In the genomic region with DNA sequence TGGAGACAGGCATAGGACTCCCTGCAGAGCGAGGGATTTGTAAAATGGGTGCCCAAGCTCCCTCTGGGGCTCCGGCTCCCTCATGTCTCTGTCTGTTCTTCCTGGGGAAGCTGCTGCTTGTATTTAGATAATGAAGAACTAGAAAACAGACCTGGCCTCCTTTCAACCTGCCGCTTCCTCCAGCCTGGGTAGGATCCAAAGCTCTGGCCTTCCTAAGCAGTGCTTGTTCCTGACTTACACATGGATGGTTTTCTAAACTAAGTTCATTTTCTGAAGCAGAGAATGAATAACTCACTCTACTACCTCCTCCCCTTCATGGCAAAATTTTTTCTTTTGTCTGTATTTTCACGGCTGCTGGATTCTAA, we compare ENCODE assay signal across 15 cellular contexts. TPM values are rescaled to one million over a fixed set of nuclear protein-coding genes. Genes with fewer than 3 reads are reported as not detected.
DNase-seq lines count a peak whose midpoint lies in the region; ATAC-seq and TF ChIP-seq lines count a peak whose summit lies in the region.
"Had no signal": no experiment of that assay in that cellular context is flagged by ENCODE, and none has a peak within 500 bp of the region (broad histone marks: within the 10 kb centered on the region; RNA-seq: fewer than 3 reads in every experiment).

No MANE protein-coding gene starts in this region.

- no peaks in the 10 kb centered on the region for H3K27me3 ChIP-seq in GM23338 (ENCODE audit: insufficient read depth)
- H3K27me3 ChIP-seq in WERI-Rb-1 (ENCODE audit: insufficient read depth, low read depth, severe bottlenecking): no peaks in the 10 kb centered on the region
- H3K27me3 ChIP-seq in right cardiac atrium (ENCODE audit: control insufficient read depth, insufficient read depth): no peaks in the 10 kb centered on the region
- no peaks in the 10 kb centered on the region for H3K27me3 ChIP-seq in prostate gland (replicated peaks; ENCODE audit: insufficient read depth)
- no peaks in the 10 kb centered on the region for H3K27me3 ChIP-seq in foreskin keratinocyte
- H3K27me3 ChIP-seq: BE2C had no signal

- H3K36me3 ChIP-seq in GM23338 (ENCODE audit: insufficient read depth) (no peaks in the 10 kb centered on the region), WERI-Rb-1 (0 out of 2 replicates have a peak, but pooled peaks cover 3% of the 10 kb centered on the region), prostate gland (no peaks in the 10 kb centered on the region)
- H3K36me3 ChIP-seq: BE2C had no signal

- peaks cover 8% of the 10 kb centered on the region for H3K27me3 Mint-ChIP-seq in GM23338 (ENCODE audit: insufficient read depth, low read depth, poor library complexity)

- H4K20me1 ChIP-seq in GM23338 (replicated peaks; ENCODE audit: insufficient read depth): no peaks in the 10 kb centered on the region

- WGBS in right cardiac atrium: 55% methylated on average over 4 of the region's 4 CpGs
- 41% methylated on average over 4 of the region's 4 CpGs for WGBS in prostate gland

- no peak overlapping the region for H3K4me2 ChIP-seq in GM23338

- H3K9me2 ChIP-seq in GM23338 (ENCODE audit: insufficient read depth): 0 out of 2 replicates have a peak, but pooled peaks cover 2% of the 10 kb centered on the region

- intact Hi-C loops in right cardiac atrium (cut with DNase I) (loop anchor here in 1 of 4 donors (10.0 kb wide), 1 partner anchor 150 kb away; a partner anchor contains a TSS), prostate gland (cut with DNase I) (loop anchor here (10.0 kb wide), 2 partner anchors 520 to 1060 kb away; no protein-coding TSS in a partner anchor)

- TF ChIP-seq CTCF in GM23338 (conservative IDR thresholded peaks at IDR 0.05; ENCODE audit: low read depth in 2 of 2) (no peak), WERI-Rb-1 (IDR thresholded peaks at IDR 0.05; ENCODE audit: low read depth, low read length) (no peak), prostate gland (IDR thresholded peaks at IDR 0.05) (no peak), foreskin keratinocyte (conservative IDR thresholded peaks at IDR 0.05) (no peak)

- peaks cover 4% of the 10 kb centered on the region; the same call in 1 of the 2 replicates for H3K4me1 ChIP-seq in GM23338 (ENCODE audit: insufficient read depth)
- peaks cover 29% of the 10 kb centered on the region for H3K4me1 ChIP-seq in right cardiac atrium (ENCODE audit: control insufficient read depth, insufficient read depth, low read length)
- no peaks in the 10 kb centered on the region for H3K4me1 ChIP-seq in prostate gland (replicated peaks)
- H3K4me1 ChIP-seq in foreskin keratinocyte: peaks cover 23% of the 10 kb centered on the region

- no peak overlapping the region for H3K27ac ChIP-seq in GM23338 (ENCODE audit: low read depth)
- H3K27ac ChIP-seq in WERI-Rb-1: peak overlapping the region; percentile 96
- H3K27ac ChIP-seq in right cardiac atrium (ENCODE audit: low read length): peak overlapping the region; percentile 71
- peak overlapping the region; percentile 5 to 24 for H3K27ac ChIP-seq in prostate gland
- H3K27ac ChIP-seq in foreskin keratinocyte: no peak overlapping the region

- H3K9me3 Mint-ChIP-seq in GM23338: no peaks in the 10 kb centered on the region; the same call in 2 of the 3 replicates
- H3K9me3 Mint-ChIP-seq: activated B cell treated with CpG ODN at 0.5 μM for 24 hours had no signal

- no peaks in the 10 kb centered on the region for H3K79me2 ChIP-seq in GM23338 (replicated peaks; ENCODE audit: insufficient read depth)

- H3K4me3 Mint-ChIP-seq in GM23338: no peak overlapping the region
- H3K4me3 Mint-ChIP-seq: activated B cell treated with CpG ODN at 0.5 μM for 24 hours, naive B cell had no signal

- no peaks in the 10 kb centered on the region for H3F3A ChIP-seq in GM23338 (replicated peaks; ENCODE audit: low read depth)

- H2AFZ ChIP-seq in GM23338: no peak overlapping the region

- ATAC-seq in GM23338 (no peak), right cardiac atrium (no peak), GM21786 (IDR thresholded peaks at IDR 0.05; ENCODE audit: unreplicated experiment) (no peak), HG03280 (IDR thresholded peaks at IDR 0.05; ENCODE audit: unreplicated experiment) (no peak), foreskin keratinocyte (no peak)

- no peak for TF ChIP-seq POLR2A in prostate gland (IDR thresholded peaks at IDR 0.05)

- DNase-seq in GM23338 (ENCODE audit: low spot score) (no peak), WERI-Rb-1 (no peak), right cardiac atrium (no peak), prostate gland (ENCODE audit: low spot score) (no peak), NCI-H446 treated with DMSO at 0.1 percent for 48 hours (lab: John Stamatoyannopoulos, UW) (no peak), foreskin keratinocyte (no peak)
- DNase-seq: activated B cell treated with CpG ODN at 0.5 μM for 24 hours; activated CD8-positive, alpha-beta memory T cell treated with anti-CD3 and anti-CD28 coated beads, Interleukin-2, amount 50 U/mL, for 4 hours; activated naive CD4-positive, alpha-beta T cell treated with anti-CD3 and anti-CD28 coated beads, Interleukin-2, amount 50 U/mL, for 16 hours; DMS153; naive B cell; stimulated activated naive CD4-positive, alpha-beta T cell treated with Interleukin-2 at 50 U/mL for 16 hours had no signal

- peaks cover 31% of the 10 kb centered on the region for H3K4me1 Mint-ChIP-seq in GM23338

- H3K4me3 ChIP-seq in GM23338: no peak overlapping the region
- H3K4me3 ChIP-seq in WERI-Rb-1 (ENCODE audit: low read depth, low read length): peak overlapping the region; percentile 1
- no peak overlapping the region for H3K4me3 ChIP-seq in right cardiac atrium (ENCODE audit: low read length)
- no peak overlapping the region for H3K4me3 ChIP-seq in prostate gland

- peaks cover 16% of the 10 kb centered on the region; the same call in 2 of the 3 replicates for H3K36me3 Mint-ChIP-seq in GM23338 (ENCODE audit: low read depth)
- H3K36me3 Mint-ChIP-seq: naive B cell had no signal

- H3K9me3 ChIP-seq in WERI-Rb-1 (ENCODE audit: severe bottlenecking): peaks cover 11% of the 10 kb centered on the region
- H3K9me3 ChIP-seq in right cardiac atrium (ENCODE audit: control insufficient read depth, low read length): no peaks in the 10 kb centered on the region
- no peaks in the 10 kb centered on the region for H3K9me3 ChIP-seq in prostate gland
- H3K9me3 ChIP-seq: BE2C had no signal

- H3K27ac Mint-ChIP-seq in GM23338: 0 out of 2 replicates have a peak overlapping the region, but pooled peaks have one; percentile 8
- H3K27ac Mint-ChIP-seq: activated B cell treated with CpG ODN at 0.5 μM for 24 hours, naive B cell had no signal

TF ChIP-seq in GM23338, 12 proteins besides CTCF, POLR2A, EP300 and RAD21 (continues in another document):
- TF ChIP-seq, protein P1, sequence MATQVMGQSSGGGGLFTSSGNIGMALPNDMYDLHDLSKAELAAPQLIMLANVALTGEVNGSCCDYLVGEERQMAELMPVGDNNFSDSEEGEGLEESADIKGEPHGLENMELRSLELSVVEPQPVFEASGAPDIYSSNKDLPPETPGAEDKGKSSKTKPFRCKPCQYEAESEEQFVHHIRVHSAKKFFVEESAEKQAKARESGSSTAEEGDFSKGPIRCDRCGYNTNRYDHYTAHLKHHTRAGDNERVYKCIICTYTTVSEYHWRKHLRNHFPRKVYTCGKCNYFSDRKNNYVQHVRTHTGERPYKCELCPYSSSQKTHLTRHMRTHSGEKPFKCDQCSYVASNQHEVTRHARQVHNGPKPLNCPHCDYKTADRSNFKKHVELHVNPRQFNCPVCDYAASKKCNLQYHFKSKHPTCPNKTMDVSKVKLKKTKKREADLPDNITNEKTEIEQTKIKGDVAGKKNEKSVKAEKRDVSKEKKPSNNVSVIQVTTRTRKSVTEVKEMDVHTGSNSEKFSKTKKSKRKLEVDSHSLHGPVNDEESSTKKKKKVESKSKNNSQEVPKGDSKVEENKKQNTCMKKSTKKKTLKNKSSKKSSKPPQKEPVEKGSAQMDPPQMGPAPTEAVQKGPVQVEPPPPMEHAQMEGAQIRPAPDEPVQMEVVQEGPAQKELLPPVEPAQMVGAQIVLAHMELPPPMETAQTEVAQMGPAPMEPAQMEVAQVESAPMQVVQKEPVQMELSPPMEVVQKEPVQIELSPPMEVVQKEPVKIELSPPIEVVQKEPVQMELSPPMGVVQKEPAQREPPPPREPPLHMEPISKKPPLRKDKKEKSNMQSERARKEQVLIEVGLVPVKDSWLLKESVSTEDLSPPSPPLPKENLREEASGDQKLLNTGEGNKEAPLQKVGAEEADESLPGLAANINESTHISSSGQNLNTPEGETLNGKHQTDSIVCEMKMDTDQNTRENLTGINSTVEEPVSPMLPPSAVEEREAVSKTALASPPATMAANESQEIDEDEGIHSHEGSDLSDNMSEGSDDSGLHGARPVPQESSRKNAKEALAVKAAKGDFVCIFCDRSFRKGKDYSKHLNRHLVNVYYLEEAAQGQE (IDR thresholded peaks at IDR 0.05; ENCODE audit: unreplicated experiment): no peak
- TF ChIP-seq STAT1 (IDR thresholded peaks at IDR 0.05; ENCODE audit: unreplicated experiment) (no peak), NANOG (IDR thresholded peaks at IDR 0.05; ENCODE audit: borderline replicate concordance) (no peak), CREB1 (CRISPR knock-in tag; IDR thresholded peaks at IDR 0.05; ENCODE audit: low read depth) (no peak)
- TF ChIP-seq, protein P2, sequence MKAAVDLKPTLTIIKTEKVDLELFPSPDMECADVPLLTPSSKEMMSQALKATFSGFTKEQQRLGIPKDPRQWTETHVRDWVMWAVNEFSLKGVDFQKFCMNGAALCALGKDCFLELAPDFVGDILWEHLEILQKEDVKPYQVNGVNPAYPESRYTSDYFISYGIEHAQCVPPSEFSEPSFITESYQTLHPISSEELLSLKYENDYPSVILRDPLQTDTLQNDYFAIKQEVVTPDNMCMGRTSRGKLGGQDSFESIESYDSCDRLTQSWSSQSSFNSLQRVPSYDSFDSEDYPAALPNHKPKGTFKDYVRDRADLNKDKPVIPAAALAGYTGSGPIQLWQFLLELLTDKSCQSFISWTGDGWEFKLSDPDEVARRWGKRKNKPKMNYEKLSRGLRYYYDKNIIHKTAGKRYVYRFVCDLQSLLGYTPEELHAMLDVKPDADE (IDR thresholded peaks at IDR 0.05): no peak

RNA-seq across cellular contexts. Expression of a gene that starts 36.9 kb away (rescaled TPM):
- total RNA-seq in GM23338 (2014; rRNA removed; shearing (Covaris generic)): 0.66 and 1.5 TPM in 2 replicates
- polyA plus RNA-seq in GM23338 (2016; fragmentation: Nextera tagmentation; extraction: Ambion mirVana): 1.0 and 1.1 TPM in 2 replicates
- total RNA-seq in right cardiac atrium: 100 to 1,000 TPM; 557 to 764 (median 622) TPM
- 558 TPM for polyA plus RNA-seq in right cardiac atrium
- total RNA-seq in prostate gland: 10 to 100 TPM; 14.9 to 25.1 TPM
- total RNA-seq in foreskin keratinocyte: 2.9 and 3.5 TPM in 2 replicates
- 1.7 and 2.0 TPM in 2 replicates for polyA plus RNA-seq in foreskin keratinocyte

Comparison
In these comparisons a context has a peak if more than half of its experiments do, and no peak if none do; other contexts are left out.
1. H3K27ac ChIP-seq: peak in WERI-Rb-1 (single experiment), right cardiac atrium (single experiment) and prostate gland (2 of 2); none in GM23338 (single experiment) and foreskin keratinocyte (single experiment).
2. RNA of a gene that starts 36.9 kb away (total RNA-seq): 557 to 764 TPM in right cardiac atrium; 14.9 to 25.1 TPM in prostate gland, 2.9 to 3.5 TPM in foreskin keratinocyte and 0.66 to 1.5 TPM in GM23338; every median in the first group is over 10 times any median in the second.